Comparison of ENCODE assay signal across 8 cellular contexts in the genomic region with DNA sequence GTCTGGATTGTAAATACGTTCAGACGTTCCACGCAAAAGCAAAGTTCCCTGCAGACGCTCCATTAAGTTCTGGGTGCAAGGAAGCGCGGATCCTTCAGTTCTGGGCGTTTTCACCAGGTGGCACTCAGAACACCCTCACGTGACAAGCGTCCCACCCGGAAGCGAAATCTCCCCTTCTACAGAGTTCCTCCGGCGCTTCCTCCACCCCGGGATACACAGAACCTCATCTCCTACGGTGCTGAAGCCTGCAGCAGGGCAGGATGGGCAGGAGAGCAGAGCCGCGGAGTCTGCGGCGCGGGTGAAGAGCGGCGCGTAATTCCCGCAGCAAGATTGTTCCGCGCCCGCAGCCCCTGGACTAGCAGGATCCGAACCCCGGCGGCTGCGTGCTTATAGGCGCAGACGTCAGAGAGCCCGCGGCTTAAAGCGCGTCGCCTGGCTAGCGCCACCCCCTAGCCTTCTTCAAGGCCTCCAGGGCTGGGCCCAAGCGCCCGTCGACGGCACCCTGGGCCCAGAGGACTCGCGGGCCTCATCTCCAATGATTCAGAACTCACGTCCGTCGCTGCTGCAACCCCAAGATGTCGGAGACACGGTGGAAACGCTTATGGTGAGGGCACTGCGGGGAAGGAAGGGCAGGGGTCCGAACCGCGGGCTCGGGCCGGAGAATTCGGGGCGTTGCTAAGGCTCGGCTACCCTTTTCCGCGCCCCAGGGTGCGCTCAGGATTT. TPM values are rescaled to one million over a fixed set of nuclear protein-coding genes. Genes with fewer than 3 reads are reported as not detected.
A peak's percentile ranks its signal among the peaks of the same experiment; 100 is the strongest.
DNase-seq lines count a peak whose midpoint lies in the region; ATAC-seq, FAIRE-seq and TF ChIP-seq lines count a peak whose summit lies in the region.

A gene with protein sequence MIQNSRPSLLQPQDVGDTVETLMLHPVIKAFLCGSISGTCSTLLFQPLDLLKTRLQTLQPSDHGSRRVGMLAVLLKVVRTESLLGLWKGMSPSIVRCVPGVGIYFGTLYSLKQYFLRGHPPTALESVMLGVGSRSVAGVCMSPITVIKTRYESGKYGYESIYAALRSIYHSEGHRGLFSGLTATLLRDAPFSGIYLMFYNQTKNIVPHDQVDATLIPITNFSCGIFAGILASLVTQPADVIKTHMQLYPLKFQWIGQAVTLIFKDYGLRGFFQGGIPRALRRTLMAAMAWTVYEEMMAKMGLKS (plus strand): TSS at position 181 of the 723 bp plus-strand sequence. CDS start 355 bp downstream, at position 536.

- peak; percentile 35; the same call in 1 of the 2 replicates for TF ChIP-seq EP300 in K562 (IDR thresholded peaks at IDR 0.05; ENCODE audit: low read length)

- in situ Hi-C loops in K562 (cut with MboI): loop anchor here (10.0 kb wide), 1 partner anchor 259 kb away; no protein-coding TSS in a partner anchor

- POLR2A ChIA-PET in K562 (lab: Yijun Ruan, JAX): interaction anchor here (1.8 to 2.1 kb wide), 3 partner anchors 15 to 26 kb away, joined by 10 to 17 read pairs (median 10); a partner anchor contains a TSS

- H3K79me2 ChIP-seq in K562 (ENCODE audit: control insufficient read depth, insufficient read depth, low read length): peaks cover 52% of the 10 kb centered on the region

- H3K9me3 ChIP-seq in SK-N-MC (ENCODE audit: low read depth, low read length) (no peaks in the 10 kb centered on the region), K562 (replicated peaks; ENCODE audit: control insufficient read depth, insufficient read depth, low read depth, low read length) (no peaks in the 10 kb centered on the region), iPS-18c (ENCODE audit: control insufficient read depth, insufficient read depth, low read length) (no peaks in the 10 kb centered on the region)

- intact Hi-C loops in K562 (cut with micrococcal nuclease): loop anchor here (1.0 to 10.0 kb wide), 2 partner anchors 23 to 1071 kb away; a partner anchor contains a TSS

- TF ChIP-seq CTCF in K562 (IDR thresholded peaks at IDR 0.05 in 2 of 3, conservative IDR thresholded peaks at IDR 0.05 in 1 of 3; ENCODE audit: insufficient read depth in 2 of 3, low read depth in 1 of 3, low read length in 3 of 3): peak; percentile 61 to 64 (median 61)

- H3K36me3 ChIP-seq in SK-N-MC (ENCODE audit: insufficient read depth, low read length) (no peaks in the 10 kb centered on the region), K562 (ENCODE audit: control insufficient read depth, insufficient read depth, low read length) (peaks cover 9% of the 10 kb centered on the region)

- WGBS in K562 (ENCODE audit: insufficient coverage, low coverage, missing lambda C conversion rate): 1% methylated on average over 63 of the region's 63 CpGs

- H3K4me1 ChIP-seq in K562 (replicated peaks in 1 of 2; ENCODE audit: control insufficient read depth in 2 of 2, insufficient read depth in 2 of 2, low read length in 2 of 2): peaks cover 40 to 51% of the 10 kb centered on the region in 2 experiments

- ATAC-seq in GM18508 (IDR thresholded peaks at IDR 0.05; ENCODE audit: insufficient read depth, unreplicated experiment): peak; percentile 42
- peak; percentile 62 for ATAC-seq in HG02973 (IDR thresholded peaks at IDR 0.05; ENCODE audit: unreplicated experiment)
- ATAC-seq in K562: peak; percentile 88

- peaks cover 3 to 4% of the 10 kb centered on the region in 2 experiments; a peak in 3 of 5 replicates for H3K27me3 ChIP-seq in K562 (ENCODE audit: control insufficient read depth in 2 of 2, insufficient read depth in 2 of 2, low read length in 2 of 2)

- peaks cover 11% of the 10 kb centered on the region for H3K9me1 ChIP-seq in K562 (ENCODE audit: control insufficient read depth, insufficient read depth, low read length)

- peak; percentile 87 for FAIRE-seq in K562 (lab: Jason Lieb, UNC)

- peak within 1 kb of the TSS; percentile 81 for H3K9ac ChIP-seq in SK-N-MC (ENCODE audit: insufficient read length)
- peak within 1 kb of the TSS; percentile 79 to 94 for H3K9ac ChIP-seq in K562 (ENCODE audit: insufficient read depth in 1 of 2, low read depth in 2 of 2, low read length in 2 of 2)

- TF ChIP-seq POLR2A in K562 (conservative IDR thresholded peaks at IDR 0.05): peak; percentile 78

- DNase-seq in SK-N-MC (ENCODE audit: low read depth, low spot score): peak; percentile 30
- peak; percentile 82 to 94 (median 88) for DNase-seq in K562 (ENCODE audit: extremely low read depth in 1 of 4, low spot score in 3 of 4)
- peak; percentile 63 for DNase-seq in smooth muscle cell of the brain vasculature (ENCODE audit: low read depth, low spot score)
- no peak for DNase-seq in NCI-H524 treated with DMSO at 0.1 percent for 48 hours (lab: John Stamatoyannopoulos, UW)
- DNase-seq in midbrain (lab: John Stamatoyannopoulos, UW): no peak

- H3K4me2 ChIP-seq in K562 (ENCODE audit: insufficient read depth, low read length): peak within 1 kb of the TSS; percentile 83

- CTCF ChIA-PET in K562 (lab: Yijun Ruan, JAX; ENCODE audit: low intra/inter-chr PET ratio): no interaction called here

- TSS peak; percentile 63 for BruUV-seq in K562 (replicated peaks; lab: Mats Ljungman, UMichigan)

- peaks cover 27% of the 10 kb centered on the region for H4K20me1 ChIP-seq in K562 (replicated peaks; ENCODE audit: control insufficient read depth, insufficient read depth, low read length)

- TF ChIP-seq RAD21 in K562 (CRISPR knock-in tag; conservative IDR thresholded peaks at IDR 0.05 in 1 of 2, IDR thresholded peaks at IDR 0.05 in 1 of 2): peak; percentile 43 to 45; a peak in 2 of 4 replicates

- peak within 1 kb of the TSS; percentile 93 for H2AFZ ChIP-seq in K562 (ENCODE audit: low read depth, low read length)

- H3K27ac ChIP-seq in SK-N-MC (peak within 1 kb of the TSS; percentile 65; the same call in 1 of the 2 replicates), K562 (ENCODE audit: extremely low read depth, low read depth, low read length) (peak within 1 kb of the TSS; percentile 85)

- H3K4me3 ChIP-seq in SK-N-MC: peak within 1 kb of the TSS; percentile 86
- peak within 1 kb of the TSS; percentile 69 for H3K4me3 ChIP-seq in K562
- H3K4me3 ChIP-seq in iPS-18c (ENCODE audit: insufficient read depth, low read depth, low read length): peak within 1 kb of the TSS; percentile 87

TF ChIP-seq in K562, 482 proteins besides CTCF, POLR2A, EP300 and RAD21 (continues in another document):
- no peak for TF ChIP-seq ZNF77 (CRISPR knock-in tag; IDR thresholded peaks at IDR 0.05)
- peak; percentile 70 for TF ChIP-seq ZNF232 (CRISPR knock-in tag; IDR thresholded peaks at IDR 0.05)
- TF ChIP-seq, protein P1, sequence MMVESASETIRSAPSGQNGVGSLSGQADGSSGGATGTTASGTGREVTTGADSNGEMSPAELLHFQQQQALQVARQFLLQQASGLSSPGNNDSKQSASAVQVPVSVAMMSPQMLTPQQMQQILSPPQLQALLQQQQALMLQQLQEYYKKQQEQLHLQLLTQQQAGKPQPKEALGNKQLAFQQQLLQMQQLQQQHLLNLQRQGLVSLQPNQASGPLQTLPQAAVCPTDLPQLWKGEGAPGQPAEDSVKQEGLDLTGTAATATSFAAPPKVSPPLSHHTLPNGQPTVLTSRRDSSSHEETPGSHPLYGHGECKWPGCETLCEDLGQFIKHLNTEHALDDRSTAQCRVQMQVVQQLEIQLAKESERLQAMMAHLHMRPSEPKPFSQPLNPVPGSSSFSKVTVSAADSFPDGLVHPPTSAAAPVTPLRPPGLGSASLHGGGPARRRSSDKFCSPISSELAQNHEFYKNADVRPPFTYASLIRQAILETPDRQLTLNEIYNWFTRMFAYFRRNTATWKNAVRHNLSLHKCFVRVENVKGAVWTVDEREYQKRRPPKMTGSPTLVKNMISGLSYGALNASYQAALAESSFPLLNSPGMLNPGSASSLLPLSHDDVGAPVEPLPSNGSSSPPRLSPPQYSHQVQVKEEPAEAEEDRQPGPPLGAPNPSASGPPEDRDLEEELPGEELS (CRISPR knock-in tag; IDR thresholded peaks at IDR 0.05; ENCODE audit: borderline replicate concordance): peak; percentile 87; the same call in 1 of the 2 replicates
- no peak; the same call in 1 of the 2 replicates for TF ChIP-seq GABPB2 (CRISPR knock-in tag; conservative IDR thresholded peaks at IDR 0.05)

RNA-seq across cellular contexts. Expression of the gene that starts here (rescaled TPM):
- total RNA-seq in K562 (2011; cell fraction: chromatin; rRNA removed; ENCODE audit: low replicate concordance): 16.1 and 20.6 TPM in 2 replicates
- total RNA-seq in K562 (2011; cell fraction: nucleolus; rRNA removed): 19.9 and 21.8 TPM in 2 replicates
- 17.0 and 18.6 TPM in 2 replicates for total RNA-seq in K562 (2011; cell fraction: nucleoplasm; rRNA removed)
- 26.9 and 33.1 TPM in 2 replicates for total RNA-seq in K562 (2014; rRNA removed)
- total RNA-seq in K562 (2014; rRNA removed; fragmentation: Illumina TruSeq; extraction: Trizol): 26.6 and 28.6 TPM in 2 replicates
- total RNA-seq in K562 (2015; rRNA removed; fragmentation: Illumina TruSeq; extraction: Trizol): 30.6 and 31.8 TPM in 2 replicates
- 37.5 and 39.5 TPM in 2 replicates for total RNA-seq in K562 (2021)
- 50.9 and 51.1 TPM in 2 replicates for polyA plus RNA-seq in K562 (2011; rRNA removed)
- polyA plus RNA-seq in K562 (2011; cell fraction: cytosol; rRNA removed): 49.2 and 60.7 TPM in 2 replicates
- 56.5 and 63.0 TPM in 2 replicates for polyA plus RNA-seq in K562 (2011; cell fraction: nucleus; rRNA removed)
- polyA plus RNA-seq in K562 (2012): 33.9 and 36.0 TPM in 2 replicates
- polyA plus RNA-seq in K562 (2014; fragmentation: Illumina TruSeq; extraction: Trizol): 38.3 and 39.1 TPM in 2 replicates
- 10 to 100 TPM; 13.5 to 16.5 TPM for polyA plus RNA-seq in K562 (2014; fragmentation: Nextera tagmentation; extraction: Ambion mirVana)
- 44.0 and 48.2 TPM in 2 replicates for polyA plus RNA-seq in K562 (2014; rRNA removed)
- 38.9 and 43.8 TPM in 2 replicates for polyA minus RNA-seq in K562 (2011; rRNA and poly(A)+ RNA removed)
- polyA minus RNA-seq in K562 (2011; cell fraction: cytosol; rRNA and poly(A)+ RNA removed): 23.8 and 29.4 TPM in 2 replicates
- polyA minus RNA-seq in K562 (2011; cell fraction: nucleus; rRNA and poly(A)+ RNA removed): 11.4 and 19.7 TPM in 2 replicates

Comparison
In these comparisons a context has a peak if more than half of its experiments do, and no peak if none do; other contexts are left out.
1. DNase-seq: peak in SK-N-MC (single experiment), K562 (4 of 4) and smooth muscle cell of the brain vasculature (single experiment); none in NCI-H524 treated with DMSO at 0.1 percent for 48 hours (single experiment) and midbrain (single experiment).
2. Peak in every context shown above with its lines, with median percentiles within 50 percentile points of each other: ATAC-seq and H3K4me3 ChIP-seq.